In the genomic region with DNA sequence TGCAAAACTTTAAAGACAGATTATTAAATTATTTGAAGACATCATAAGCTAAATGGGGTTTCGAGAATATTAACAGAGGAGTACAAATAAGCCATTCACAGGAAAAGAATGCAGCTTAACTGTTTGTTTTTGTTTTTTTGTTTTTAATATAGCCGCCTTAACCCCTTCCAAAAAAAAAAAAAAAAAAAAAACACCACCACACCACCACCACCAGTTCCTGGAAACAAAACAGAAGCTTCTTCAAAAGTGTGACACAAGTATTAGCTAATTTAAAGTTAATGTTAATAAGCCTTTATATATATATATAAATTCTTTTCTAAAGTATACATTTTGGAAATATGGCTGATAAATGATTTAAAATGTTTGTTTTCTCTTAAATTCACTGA, we compare ENCODE assay signal across 8 cellular contexts. TPM values are rescaled to one million over a fixed set of nuclear protein-coding genes. Genes with fewer than 3 reads are reported as not detected.
A peak's percentile ranks its signal among the peaks of the same experiment; 100 is the strongest.
DNase-seq lines count a peak whose midpoint lies in the region; ATAC-seq and TF ChIP-seq lines count a peak whose summit lies in the region.

No MANE protein-coding gene starts in this region.

- WGBS in IMR-90 (ENCODE audit: extremely low coverage in 2 of 2, insufficient read length in 1 of 2), 2 experiments = no CpG with 5 or more reads among the region's 2 CpGs
- 6% methylated on average over 2 of the region's 2 CpGs for WGBS in mammary epithelial cell (ENCODE audit: low coverage, missing lambda C conversion rate)

- CTCF ChIA-PET in A673 (lab: Charles Lee) (interaction anchor here (0.6 kb wide), 2 partner anchors 158 to 461 kb away, joined by 6 to 7 read pairs; no protein-coding TSS in a partner anchor), IMR-90 (lab: Yijun Ruan, JAX) (no interaction called here), mammary epithelial cell (lab: Charles Lee; ENCODE audit: low non-redundant PET) (interaction anchor here (0.6 kb wide), 1 partner anchor 421 kb away, joined by 3 read pairs; no protein-coding TSS in a partner anchor)

- H3K79me1 ChIP-seq in IMR-90 (ENCODE audit: low read depth in 1 of 2, low read length in 2 of 2) = peaks cover 22 to 51% of the 10 kb centered on the region in 2 experiments

- no peak overlapping the region for H2BK20ac ChIP-seq in IMR-90 (ENCODE audit: low read depth, low read length)

- H4K20me1 ChIP-seq in IMR-90 (ENCODE audit: insufficient read depth, low read length) (peaks cover 13% of the 10 kb centered on the region), mammary epithelial cell (ENCODE audit: insufficient read depth, low read length) (no peaks in the 10 kb centered on the region)

- H3K79me2 ChIP-seq in mammary epithelial cell (ENCODE audit: insufficient read depth, low read length) = peaks cover 52% of the 10 kb centered on the region

- H3K9ac ChIP-seq in IMR-90 (ENCODE audit: low read depth, low read length) (peak overlapping the region; percentile 97; the same call in 1 of the 2 replicates), mammary epithelial cell (ENCODE audit: insufficient read depth, low read length) (peak overlapping the region; percentile 76), muscle layer of colon (ENCODE audit: low read length) (peak overlapping the region; percentile 2)

- H3K4me3 ChIP-seq in A673 (ENCODE audit: low read depth, low read length, poor library complexity, severe bottlenecking) = peak overlapping the region; percentile 64
- peak overlapping the region; percentile 70 for H3K4me3 ChIP-seq in IMR-90 (ENCODE audit: insufficient read depth, low read depth, low read length)
- peak overlapping the region; percentile 63 to 89 (median 86) for H3K4me3 ChIP-seq in mammary epithelial cell (replicated peaks in 1 of 3; ENCODE audit: insufficient read depth in 1 of 3, low read depth in 2 of 3, low read length in 3 of 3)
- peak overlapping the region; percentile 58 for H3K4me3 ChIP-seq in muscle layer of colon (ENCODE audit: low read depth in 1 of 2, low read length in 2 of 2)

- dilution Hi-C loops in IMR-90 (cut with HindIII; ENCODE audit: low sequenced_read_pairs, unreplicated experiment) = no loop called here
- dilution Hi-C loops in mammary epithelial cell (cut with HindIII; ENCODE audit: low sequenced_read_pairs) = loop anchor here (10.0 kb wide), 1 partner anchor 220 kb away; no protein-coding TSS in a partner anchor

- H4K5ac ChIP-seq in IMR-90 (ENCODE audit: low read depth, low read length) = no peak overlapping the region

- in situ Hi-C loops in IMR-90 (cut with MboI; ENCODE audit: low sequenced_read_pairs) (no loop called here), mammary epithelial cell (cut with MboI; ENCODE audit: low sequenced_read_pairs in 2 of 2) (no loop called here)

- no peaks in the 10 kb centered on the region for H3K9me3 ChIP-seq in A673 (ENCODE audit: low read depth, low read length, poor library complexity, severe bottlenecking)
- no peaks in the 10 kb centered on the region for H3K9me3 ChIP-seq in IMR-90 (ENCODE audit: control insufficient read depth, insufficient read depth, low read length)
- no peaks in the 10 kb centered on the region for H3K9me3 ChIP-seq in mammary epithelial cell (replicated peaks; ENCODE audit: insufficient read depth, low read length)
- no peaks in the 10 kb centered on the region for H3K9me3 ChIP-seq in muscle layer of colon (ENCODE audit: low read length)

- H3K23ac ChIP-seq in IMR-90 (ENCODE audit: low read depth, low read length) = peak overlapping the region; percentile 97; the same call in 1 of the 2 replicates

- H3K27ac ChIP-seq in A673 (ENCODE audit: low read depth, low read length, poor library complexity, severe bottlenecking) (peak overlapping the region; percentile 64), IMR-90 (ENCODE audit: insufficient read depth, low read length) (no peak overlapping the region), mammary epithelial cell (ENCODE audit: insufficient read depth, low read depth, low read length) (peak overlapping the region; percentile 57), muscle layer of colon (ENCODE audit: low read depth, low read length) (peak overlapping the region; percentile 12)

- BruUV-seq in A673 (replicated peaks; lab: Mats Ljungman, UMichigan) (no TSS peak), IMR-90 (replicated peaks; lab: Mats Ljungman, UMichigan) (no TSS peak), mammary epithelial cell (replicated peaks; lab: Mats Ljungman, UMichigan) (no TSS peak)

- H2AK9ac ChIP-seq in IMR-90 (replicated peaks; ENCODE audit: low read depth, low read length, poor library complexity) = no peak overlapping the region

- no peak overlapping the region for H4K8ac ChIP-seq in IMR-90 (ENCODE audit: low read depth in 2 of 2, low read length in 2 of 2)

- no peak overlapping the region for H2BK15ac ChIP-seq in IMR-90 (ENCODE audit: low read depth, low read length)

- H3K36me3 ChIP-seq in A673 (ENCODE audit: insufficient read depth, low read length, poor library complexity, severe bottlenecking) = no peaks in the 10 kb centered on the region
- no peaks in the 10 kb centered on the region for H3K36me3 ChIP-seq in IMR-90 (ENCODE audit: control insufficient read depth, insufficient read depth, low read length)
- H3K36me3 ChIP-seq in mammary epithelial cell (ENCODE audit: insufficient read depth, low read length) = no peaks in the 10 kb centered on the region
- H3K36me3 ChIP-seq in muscle layer of colon (ENCODE audit: insufficient read depth, low read length) = no peaks in the 10 kb centered on the region

- H3K27me3 ChIP-seq in A673 (replicated peaks; ENCODE audit: insufficient read depth, low read depth, low read length, poor library complexity) (no peaks in the 10 kb centered on the region), IMR-90 (ENCODE audit: control insufficient read depth, insufficient read depth, low read length) (no peaks in the 10 kb centered on the region), mammary epithelial cell (ENCODE audit: insufficient read depth, low read length) (no peaks in the 10 kb centered on the region), muscle layer of colon (ENCODE audit: control insufficient read depth in 1 of 2, insufficient read depth in 2 of 2, low read length in 2 of 2) (no peaks in the 10 kb centered on the region)

- no peak for TF ChIP-seq CTCF in A673 (conservative IDR thresholded peaks at IDR 0.05; ENCODE audit: low read depth, low read length)
- no peak for TF ChIP-seq CTCF in IMR-90 (conservative IDR thresholded peaks at IDR 0.05; ENCODE audit: low read depth, low read length)
- TF ChIP-seq CTCF in mammary epithelial cell (conservative IDR thresholded peaks at IDR 0.05 in 1 of 2, IDR thresholded peaks at IDR 0.05 in 1 of 2; ENCODE audit: extremely low read depth in 1 of 2, insufficient read depth in 1 of 2, low read depth in 1 of 2, low read length in 2 of 2) = no peak

- no peak for TF ChIP-seq RAD21 in IMR-90 (IDR thresholded peaks at IDR 0.05; ENCODE audit: low read length)

- ATAC-seq in IMR-90 (ENCODE audit: low read depth) = no peak
- ATAC-seq in GM21576 (IDR thresholded peaks at IDR 0.05; ENCODE audit: unreplicated experiment) = no peak

- POLR2A ChIA-PET in A673 (lab: Charles Lee; ENCODE audit: low non-redundant PET) = interaction anchor here (0.6 kb wide), 1 partner anchor 67 kb away, joined by 6 read pairs; no protein-coding TSS in a partner anchor
- POLR2A ChIA-PET in IMR-90 (lab: Charles Lee; ENCODE audit: unreplicated experiment) = interaction anchor here (0.6 kb wide), 1 partner anchor 1382 kb away, joined by 12 read pairs; no protein-coding TSS in a partner anchor

- H3K9me1 ChIP-seq in IMR-90 (ENCODE audit: insufficient read depth, low read length) = peaks cover 5% of the 10 kb centered on the region; the same call in 1 of the 2 replicates

- no peak overlapping the region for H4K91ac ChIP-seq in IMR-90 (ENCODE audit: insufficient read depth, low read depth, low read length)

- H3K4me2 ChIP-seq in IMR-90 (ENCODE audit: low read depth, low read length) (peak overlapping the region; percentile 99), mammary epithelial cell (ENCODE audit: insufficient read depth, low read depth, low read length) (peak overlapping the region; percentile 95)

- no peak overlapping the region for H2AK5ac ChIP-seq in IMR-90 (ENCODE audit: low read depth, low read length)

- DNase-seq in A673 (ENCODE audit: low spot score) = no peak
- DNase-seq in IMR-90 = no peak
- DNase-seq in mammary epithelial cell = no peak
- DNase-seq in NK-92 (lab: John Stamatoyannopoulos, UW; ENCODE audit: unreplicated experiment) = no peak
- DNase-seq in NCI-H2029 (lab: John Stamatoyannopoulos, UW) = no peak
- DNase-seq in NOMO-1 (lab: John Stamatoyannopoulos, UW; ENCODE audit: unreplicated experiment in 2 of 2) = no peak

- H2BK120ac ChIP-seq in IMR-90 (ENCODE audit: low read depth, low read length) = no peak overlapping the region

- H2BK5ac ChIP-seq in IMR-90 (ENCODE audit: low read depth, low read length, poor library complexity, severe bottlenecking) = peak overlapping the region; percentile 53

- no peak overlapping the region for H3K4ac ChIP-seq in IMR-90 (ENCODE audit: low read depth, low read length)

- no peak overlapping the region for H3K18ac ChIP-seq in IMR-90 (ENCODE audit: low read depth, low read length)

- intact Hi-C loops in A673 (cut with micrococcal nuclease; ENCODE audit: unreplicated experiment) (loop anchor here (10.0 kb wide), 1 partner anchor 510 kb away; no protein-coding TSS in a partner anchor), IMR-90 (cut with micrococcal nuclease) (loop anchor here (1.0 to 10.0 kb wide), 4 partner anchors 110 to 365 kb away; no protein-coding TSS in a partner anchor), mammary epithelial cell (cut with micrococcal nuclease) (loop anchor here (2.0 to 10.0 kb wide), 2 partner anchors 160 to 366 kb away; no protein-coding TSS in a partner anchor)

- no peak overlapping the region for H3K14ac ChIP-seq in IMR-90 (replicated peaks; ENCODE audit: low read depth, low read length)

- H3K56ac ChIP-seq in IMR-90 (ENCODE audit: extremely low read depth, insufficient read depth, low read length) = no peak overlapping the region; the same call in 1 of the 2 replicates

- no peak for TF ChIP-seq POLR2A in IMR-90 (IDR thresholded peaks at IDR 0.05; ENCODE audit: low read depth, low read length)

- H3K4me1 ChIP-seq in A673 (ENCODE audit: insufficient read depth, low read length, poor library complexity, severe bottlenecking) (peaks cover 45% of the 10 kb centered on the region), IMR-90 (ENCODE audit: control insufficient read depth, insufficient read depth, low read length) (peaks cover 4% of the 10 kb centered on the region; the same call in 1 of the 2 replicates), mammary epithelial cell (ENCODE audit: insufficient read depth, low read length) (peaks cover 5% of the 10 kb centered on the region), muscle layer of colon (ENCODE audit: insufficient read depth, low read length) (peaks cover 23% of the 10 kb centered on the region)

- H2AFZ ChIP-seq in IMR-90 (replicated peaks; ENCODE audit: low read length, poor library complexity) (no peak overlapping the region), mammary epithelial cell (ENCODE audit: low read depth, low read length) (no peak overlapping the region)

RNA-seq across cellular contexts. Expression of a gene that starts 1.3 kb away (rescaled TPM):
- total RNA-seq in A673 (2021) (32.8 and 43.6 TPM in 2 replicates), IMR-90 (2012; rRNA removed) (21.0 and 28.9 TPM in 2 replicates), mammary epithelial cell (10 to 100 TPM; 34.3 to 44.5 TPM)
- polyA plus RNA-seq in IMR-90 (2012; rRNA removed) (5.5 and 6.4 TPM in 2 replicates), mammary epithelial cell (14.0 TPM)
- polyA plus RNA-seq in IMR-90 (2012; cell fraction: cytosol; rRNA removed) = 1.3 and 2.1 TPM in 2 replicates
- 1.4 and 6.4 TPM in 2 replicates for polyA plus RNA-seq in IMR-90 (2012; cell fraction: nucleus; rRNA removed; ENCODE audit: low replicate concordance)
- polyA minus RNA-seq in mammary epithelial cell = 19.8 TPM

Comparison
In these comparisons a context has a peak if more than half of its experiments do, and no peak if none do; other contexts are left out.
1. H3K9ac ChIP-seq: peak in every context shown above with its lines; median percentile 97 in IMR-90; 76 in mammary epithelial cell; 2 in muscle layer of colon.